ENCODE assay signal across 18 cellular contexts in the genomic region with DNA sequence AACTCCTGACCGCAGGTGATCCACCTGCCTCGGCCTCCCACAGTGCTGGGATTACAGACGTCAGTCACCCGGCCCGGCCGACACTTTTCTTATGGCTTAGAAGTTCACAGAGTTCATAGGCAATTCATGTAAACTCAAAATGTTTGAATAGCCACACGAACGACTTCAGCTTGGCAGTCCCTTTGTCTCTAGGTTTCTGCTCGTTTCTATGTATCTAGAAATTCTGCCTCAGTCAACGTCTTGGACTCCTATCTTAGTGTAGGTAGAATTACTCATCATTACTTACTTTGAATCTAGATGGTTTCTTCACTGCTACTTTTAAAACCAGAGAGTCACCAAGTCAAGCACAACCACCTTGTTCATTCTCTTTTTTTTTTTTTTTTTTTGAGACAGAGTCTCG. TPM values are rescaled to one million over a fixed set of nuclear protein-coding genes. Genes with fewer than 3 reads are reported as not detected.
DNase-seq lines count a peak whose midpoint lies in the region; ATAC-seq, FAIRE-seq and TF ChIP-seq lines count a peak whose summit lies in the region.
"Had no signal": no experiment of that assay in that cellular context is flagged by ENCODE, and none has a peak within 500 bp of the region (broad histone marks: within the 10 kb centered on the region; RNA-seq: fewer than 3 reads in every experiment).

No MANE protein-coding gene starts in this region.

- POLR2A ChIA-PET in A549 (lab: Yijun Ruan, JAX) = interaction anchor here (0.7 to 3.3 kb wide), 2 partner anchors 24 to 328 kb away, joined by 5 to 23 read pairs; partner anchors contain the start of gene ARL4A
- POLR2A ChIA-PET in naive thymus-derived CD8-positive, alpha-beta T cell (lab: Charles Lee) = interaction anchor here (0.7 kb wide), 1 partner anchor 538 kb away, joined by 4 read pairs; no protein-coding TSS in a partner anchor

- H3K27me3 Mint-ChIP-seq in naive thymus-derived CD8-positive, alpha-beta T cell = no peaks in the 10 kb centered on the region
- H3K27me3 Mint-ChIP-seq: CD4-positive, alpha-beta memory T cell had no signal

- H3K27ac ChIP-seq in A549 = peak overlapping the region; percentile 83 to 96
- H3K27ac ChIP-seq in hepatocyte = peak overlapping the region; percentile 68
- H3K27ac ChIP-seq in mucosa of rectum (ENCODE audit: low read depth in 2 of 2, low read length in 2 of 2) = peak overlapping the region; percentile 44 to 67
- H3K27ac ChIP-seq: BLaER1 had no signal

- ATAC-seq in A549 (no peak), HG03354 (IDR thresholded peaks at IDR 0.05; ENCODE audit: poor library complexity, severe bottlenecking, unreplicated experiment) (no peak)
- no peak for ATAC-seq in naive thymus-derived CD8-positive, alpha-beta T cell
- ATAC-seq: GM12878, HCT116 had no signal

- no peak overlapping the region for H3K4me3 Mint-ChIP-seq in naive thymus-derived CD8-positive, alpha-beta T cell
- H3K4me3 Mint-ChIP-seq: CD14-positive monocyte; CD4-positive, alpha-beta memory T cell; HFFc6 had no signal

- H2AFZ ChIP-seq in hepatocyte = no peak overlapping the region

- peak in 1 of 2 experiments; percentile 55 for DNase-seq in A549 (ENCODE audit: low read depth in 1 of 2, low spot score in 1 of 2)
- DNase-seq in SW480 (ENCODE audit: low spot score) = peak; percentile 67
- DNase-seq in hepatocyte (ENCODE audit: low spot score) = no peak
- DNase-seq in naive thymus-derived CD8-positive, alpha-beta T cell = no peak
- no peak for DNase-seq in DMS153 treated with DMSO at 0.1 percent for 48 hours (lab: John Stamatoyannopoulos, UW; ENCODE audit: unreplicated experiment)
- DNase-seq: DMS153, DMS79 treated with DMSO at 0.1 percent for 48 hours, GOT3, H7, HFFc6 had no signal

- 39% methylated on average over 11 of the region's 11 CpGs for WGBS in A549 (ENCODE audit: missing lambda C conversion rate)
- 78% methylated on average over 10 of the region's 11 CpGs for WGBS in hepatocyte (ENCODE audit: low lambda C conversion rate, missing lambda C conversion rate)

- TF ChIP-seq CTCF in A549 (IDR thresholded peaks at IDR 0.05) (no peak), hepatocyte (IDR thresholded peaks at IDR 0.05; ENCODE audit: poor library complexity) (no peak)

- H3K4me3 ChIP-seq in A549 = no peak overlapping the region
- H3K4me3 ChIP-seq in hepatocyte = no peak overlapping the region
- H3K4me3 ChIP-seq in mucosa of rectum (ENCODE audit: low read length in 2 of 2) = no peak overlapping the region
- H3K4me3 ChIP-seq: BLaER1, GM12878 had no signal

- TF ChIP-seq RAD21 in A549 (conservative IDR thresholded peaks at IDR 0.05 in 1 of 2, IDR thresholded peaks at IDR 0.05 in 1 of 2) = no peak

- no peak for TF ChIP-seq POLR2A in A549 (IDR thresholded peaks at IDR 0.05; ENCODE audit: low read length)

- no peak overlapping the region for H3K27ac Mint-ChIP-seq in naive thymus-derived CD8-positive, alpha-beta T cell
- H3K27ac Mint-ChIP-seq: CD4-positive, alpha-beta memory T cell; HFFc6 had no signal

- H3K9me2 ChIP-seq in hepatocyte (replicated peaks; ENCODE audit: insufficient read depth) = no peaks in the 10 kb centered on the region

- H3K36me3 Mint-ChIP-seq in naive thymus-derived CD8-positive, alpha-beta T cell = no peaks in the 10 kb centered on the region
- H3K36me3 Mint-ChIP-seq: CD14-positive monocyte; CD4-positive, alpha-beta memory T cell had no signal

- H3K36me3 ChIP-seq in hepatocyte (replicated peaks; ENCODE audit: insufficient read depth, low read depth) (no peaks in the 10 kb centered on the region), mucosa of rectum (ENCODE audit: control insufficient read depth in 2 of 2, insufficient read depth in 2 of 2, low read length in 2 of 2) (no peaks in the 10 kb centered on the region)
- H3K36me3 ChIP-seq: BLaER1 had no signal

- peaks cover 0 to 12% (median 10%) of the 10 kb centered on the region in 4 donors for H3K4me1 Mint-ChIP-seq in naive thymus-derived CD8-positive, alpha-beta T cell

- H3K27me3 ChIP-seq in hepatocyte (no peaks in the 10 kb centered on the region), mucosa of rectum (ENCODE audit: control insufficient read depth in 2 of 2, insufficient read depth in 2 of 2, low read length in 2 of 2) (no peaks in the 10 kb centered on the region)
- H3K27me3 ChIP-seq: BLaER1 had no signal

- H3K79me2 ChIP-seq in hepatocyte = no peaks in the 10 kb centered on the region

- CTCF ChIA-PET in A549 (lab: Yijun Ruan, JAX) = interaction anchor here (0.9 to 2.4 kb wide), 3 partner anchors 21 to 552 kb away, joined by 3 to 17 read pairs (median 3); partner anchors contain the start of gene ARL4A

- H3K9me3 ChIP-seq in A549 = no peaks in the 10 kb centered on the region
- H3K9me3 ChIP-seq in hepatocyte (ENCODE audit: low read depth) = no peaks in the 10 kb centered on the region
- H3K9me3 ChIP-seq in mucosa of rectum (ENCODE audit: control insufficient read depth in 2 of 2, low read length in 2 of 2) = no peaks in the 10 kb centered on the region
- H3K9me3 ChIP-seq: BLaER1 had no signal

- H3K9me3 Mint-ChIP-seq in naive thymus-derived CD8-positive, alpha-beta T cell = no peaks in the 10 kb centered on the region
- H3K9me3 Mint-ChIP-seq: CD4-positive, alpha-beta memory T cell; HFFc6 had no signal

- H4K20me1 ChIP-seq in hepatocyte (ENCODE audit: insufficient read depth, poor library complexity, severe bottlenecking) = no peaks in the 10 kb centered on the region
- H4K20me1 ChIP-seq: BLaER1 had no signal

- H3K9ac ChIP-seq in mucosa of rectum (ENCODE audit: low read depth in 1 of 2, low read length in 2 of 2) = peak overlapping the region in 1 of 2 donors; percentile 10
- H3K9ac ChIP-seq: BLaER1 had no signal

- FAIRE-seq in A549 (lab: Jason Lieb, UNC) = no peak
- FAIRE-seq: A204.1, GM12878 had no signal

- H3K4me1 ChIP-seq in A549 (peaks cover 82% of the 10 kb centered on the region), hepatocyte (ENCODE audit: insufficient read depth) (peaks cover 26% of the 10 kb centered on the region), mucosa of rectum (ENCODE audit: control insufficient read depth in 2 of 2, insufficient read depth in 2 of 2, low read length in 2 of 2) (peaks cover 13 to 40% of the 10 kb centered on the region in 2 donors)
- H3K4me1 ChIP-seq: BLaER1 had no signal

- TF ChIP-seq EP300 in A549 (IDR thresholded peaks at IDR 0.05) = no peak

- H3K4me2 ChIP-seq in A549 (peak overlapping the region; percentile 50), hepatocyte (no peak overlapping the region)
- H3K4me2 ChIP-seq: BLaER1 had no signal

TF ChIP-seq in A549, 52 proteins besides CTCF, POLR2A, EP300 and RAD21:
- no peak for TF ChIP-seq CBX8 (IDR thresholded peaks at IDR 0.05)
- TF ChIP-seq RFX5 (IDR thresholded peaks at IDR 0.05) = no peak
- no peak for TF ChIP-seq TFCP2L1 (CRISPR knock-in tag; IDR thresholded peaks at IDR 0.05)
- TF ChIP-seq HOXB5 (CRISPR knock-in tag; IDR thresholded peaks at IDR 0.05) = no peak
- no peak for TF ChIP-seq CEBPB (IDR thresholded peaks at IDR 0.05)
TF ChIP-seq in A549: peak in this region for 0.

RNA-seq across cellular contexts. Expression of gene ARL4A, which starts 23.7 kb away (rescaled TPM):
- polyA plus RNA-seq in A549 (2011; rRNA removed) (58.9 and 76.1 TPM in 2 replicates), A549 (2017; fragmentation: RNase III; extraction: RNeasy Plus Mini Kit Qiagen cat#74134 plus additional on column Dnase treatment) (51.9 to 59.4 TPM (median 53.6 TPM) in 3 replicates), hepatocyte (59.3 and 60.3 TPM in 2 replicates)
- 16.7 and 20.5 TPM in 2 replicates for polyA plus RNA-seq in A549 (2012; cell fraction: cytosol; rRNA removed)
- polyA plus RNA-seq in A549 (2012; cell fraction: nucleus; rRNA removed) = 7.5 and 11.4 TPM in 2 replicates
- 17.4 and 22.3 TPM in 2 replicates for polyA minus RNA-seq in A549 (2011; rRNA and poly(A)+ RNA removed)
- total RNA-seq in hepatocyte = 64.0 and 66.7 TPM in 2 replicates
- 1 to 10 TPM; 7.0 to 7.1 TPM for total RNA-seq in naive thymus-derived CD8-positive, alpha-beta T cell
- polyA plus RNA-seq in naive thymus-derived CD8-positive, alpha-beta T cell = 10 to 100 TPM; 16.9 to 23.7 (median 20.6) TPM
